ENCODE assay signal across 10 cellular contexts in the genomic region with DNA sequence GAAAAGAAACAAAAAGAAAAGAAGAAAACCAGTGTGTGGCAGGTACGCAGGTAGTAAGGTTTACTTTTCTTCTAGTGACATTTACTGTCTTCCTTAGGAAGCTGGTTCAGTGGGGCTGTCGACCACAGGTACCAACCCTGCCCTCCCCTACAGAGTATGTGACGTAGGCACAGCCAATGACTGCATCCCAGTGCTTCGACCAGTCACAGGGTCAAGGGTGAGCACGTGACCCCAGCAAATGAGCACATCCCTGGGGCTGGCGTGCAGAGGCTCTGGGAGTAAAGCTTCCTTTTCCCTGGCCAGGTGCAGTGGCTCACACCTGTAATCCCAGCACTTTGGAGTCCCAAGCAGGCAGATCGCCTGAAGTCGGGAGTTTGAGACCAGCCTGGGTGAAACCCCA. TPM values are rescaled to one million over a fixed set of nuclear protein-coding genes. Genes with fewer than 3 reads are reported as not detected.
A peak's percentile ranks its signal among the peaks of the same experiment; 100 is the strongest.
DNase-seq lines count a peak whose midpoint lies in the region; ATAC-seq and TF ChIP-seq lines count a peak whose summit lies in the region.
"Had no signal": no experiment of that assay in that cellular context is flagged by ENCODE, and none has a peak within 500 bp of the region (broad histone marks: within the 10 kb centered on the region; RNA-seq: fewer than 3 reads in every experiment).

No MANE protein-coding gene starts in this region.

- DNase-seq in COLO668 (lab: John Stamatoyannopoulos, UW; ENCODE audit: unreplicated experiment) (peak; percentile 31), NOMO-1 treated with dmso at 0.1 percent for 144 hours (lab: John Stamatoyannopoulos, UW; ENCODE audit: unreplicated experiment) (peak; percentile 47), middle frontal gyrus (ENCODE audit: extremely low spot score, low spot score) (no peak), LoVo (ENCODE audit: low spot score) (no peak), dorsolateral prefrontal cortex (no peak)
- DNase-seq in activated CD4-positive, alpha-beta T cell treated with anti-CD3 and anti-CD28 coated beads, Interleukin-2, amount 50 U/mL, for 48 hours: no peak
- DNase-seq: activated CD8-positive, alpha-beta memory T cell treated with anti-CD3 and anti-CD28 coated beads for 24 hours; occipital lobe had no signal

- intact Hi-C loops in dorsolateral prefrontal cortex (cut with DNase I): no loop called here

- H3K4me3 ChIP-seq in dorsolateral prefrontal cortex: no peak overlapping the region

- ATAC-seq in GM19043 (IDR thresholded peaks at IDR 0.05; ENCODE audit: low read depth, unreplicated experiment): peak; percentile 64
- peak; percentile 58 for ATAC-seq in HG02938 (IDR thresholded peaks at IDR 0.05; ENCODE audit: unreplicated experiment)

- no peaks in the 10 kb centered on the region for H3K27me3 ChIP-seq in dorsolateral prefrontal cortex

- TF ChIP-seq CTCF in dorsolateral prefrontal cortex (IDR thresholded peaks at IDR 0.05 in 54 of 56, conservative IDR thresholded peaks at IDR 0.05 in 2 of 56; ENCODE audit: low read depth in 1 of 56, partially characterized antibody in 56 of 56): no peak

- no peak overlapping the region for H3K27ac ChIP-seq in dorsolateral prefrontal cortex

RNA-seq across cellular contexts. Expression of a gene that starts 38.9 kb away (rescaled TPM):
- total RNA-seq in dorsolateral prefrontal cortex: 10 to 100 TPM in 65 of 120 experiments, 1 to 10 TPM in 55; 3.2 to 24.2 (median 10.4) TPM

Comparison
In these comparisons a context has a peak if more than half of its experiments do, and no peak if none do; other contexts are left out.
1. DNase-seq: peak in COLO668 (single experiment) and NOMO-1 treated with dmso at 0.1 percent for 144 hours (single experiment); none in middle frontal gyrus (single experiment), LoVo (single experiment), dorsolateral prefrontal cortex (0 of 10) and activated CD4-positive, alpha-beta T cell treated with anti-CD3 and anti-CD28 coated beads, Interleukin-2, amount 50 U/mL, for 48 hours (0 of 2).